Comparison of ENCODE assay signal across 13 cellular contexts in the genomic region with DNA sequence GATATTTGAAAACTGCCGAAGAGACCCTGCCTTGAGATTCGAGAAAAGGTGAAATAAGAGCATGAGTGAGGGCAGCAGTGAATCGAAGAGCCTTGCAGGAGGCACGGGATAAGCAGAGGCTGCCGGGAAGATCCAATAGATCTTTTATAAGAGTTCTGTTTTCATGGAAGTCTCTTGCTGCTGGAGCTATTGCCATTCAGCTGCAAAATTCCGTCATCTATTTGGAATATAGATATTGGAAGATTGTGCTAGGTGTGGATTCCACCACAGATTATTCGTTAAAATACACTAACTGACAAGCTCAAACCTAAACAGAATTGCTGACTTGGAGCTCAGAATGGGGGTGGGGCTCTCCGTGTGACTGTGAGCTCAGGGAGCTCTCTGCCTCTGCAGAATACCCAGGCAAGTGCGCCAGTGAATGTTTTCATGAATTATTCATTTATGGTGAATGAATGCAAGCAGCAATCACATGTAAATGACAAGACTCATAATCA.
A peak's percentile ranks its signal among the peaks of the same experiment; 100 is the strongest.
DNase-seq lines count a peak whose midpoint lies in the region; ATAC-seq and TF ChIP-seq lines count a peak whose summit lies in the region.
"Had no signal": no experiment of that assay in that cellular context is flagged by ENCODE, and none has a peak within 500 bp of the region (broad histone marks: within the 10 kb centered on the region; RNA-seq: fewer than 3 reads in every experiment).

No MANE protein-coding gene starts in this region.

- H4K8ac ChIP-seq in neuronal stem cell (ENCODE audit: low read depth, low read length), result no peak overlapping the region

- H3K4me1 ChIP-seq in left ventricle myocardium inferior, result peaks cover 21% of the 10 kb centered on the region
- no peaks in the 10 kb centered on the region for H3K4me1 ChIP-seq in foreskin keratinocyte
- H3K4me1 ChIP-seq in neuronal stem cell (ENCODE audit: control insufficient read depth in 2 of 2, insufficient read depth in 1 of 2, low read depth in 1 of 2, low read length in 2 of 2), result peaks cover 3 to 30% of the 10 kb centered on the region in 2 donors
- peaks cover 9% of the 10 kb centered on the region for H3K4me1 ChIP-seq in BE2C
- H3K4me1 ChIP-seq: A549 had no signal

- no peaks in the 10 kb centered on the region for H3K79me1 ChIP-seq in neuronal stem cell (ENCODE audit: low read depth, low read length)

- H3K4me2 ChIP-seq in neuronal stem cell (ENCODE audit: insufficient read depth, low read length, poor library complexity, severe bottlenecking), result no peak overlapping the region
- H3K4me2 ChIP-seq: A549 had no signal

- no peak overlapping the region for H3K4ac ChIP-seq in neuronal stem cell (ENCODE audit: low read length)

- no peak overlapping the region for H2BK12ac ChIP-seq in neuronal stem cell (ENCODE audit: low read length)

- H3K4me3 ChIP-seq in left ventricle myocardium inferior (peak overlapping the region; percentile 2), neuronal stem cell (ENCODE audit: low read length in 2 of 2) (peak overlapping the region in 1 of 2 donors; percentile 45), BE2C (ENCODE audit: low read depth, low read length) (no peak overlapping the region; the same call in 1 of the 2 replicates)
- H3K4me3 ChIP-seq: A549 had no signal

- TF ChIP-seq CTCF in left ventricle myocardium inferior (IDR thresholded peaks at IDR 0.05; ENCODE audit: borderline replicate concordance) (no peak), foreskin keratinocyte (conservative IDR thresholded peaks at IDR 0.05) (no peak), BE2C (IDR thresholded peaks at IDR 0.05; ENCODE audit: low read depth, low read length) (no peak)

- DNase-seq in left ventricle myocardium inferior (no peak), Right ventricle myocardium superior (no peak), foreskin keratinocyte (no peak), neuronal stem cell (ENCODE audit: low spot score) (no peak), BE2C (no peak), left lobe of liver (ENCODE audit: low spot score) (no peak), T-helper 1 cell (no peak)
- DNase-seq: activated T-cell treated with anti-CD3 and anti-CD28 coated beads, Interleukin-2, amount 50 U/mL, for 24 hours; dermis blood vessel endothelial cell; NCI-H2171 treated with DMSO at 0.1 percent for 48 hours; T-helper 2 cell had no signal

- no CpG with 5 or more reads among the region's 9 CpGs for WGBS in neuronal stem cell (ENCODE audit: extremely low coverage in 2 of 2, insufficient read length in 2 of 2, insufficient replicate concordance in 1 of 2), 2 donors

- no peaks in the 10 kb centered on the region for H3K27me3 ChIP-seq in left ventricle myocardium inferior (ENCODE audit: low read depth)
- no peaks in the 10 kb centered on the region for H3K27me3 ChIP-seq in foreskin keratinocyte
- H3K27me3 ChIP-seq in neuronal stem cell (ENCODE audit: control insufficient read depth in 3 of 3, insufficient read depth in 3 of 3, low read depth in 1 of 3, low read length in 3 of 3), result no peaks in the 10 kb centered on the region
- H3K27me3 ChIP-seq in BE2C, result no peaks in the 10 kb centered on the region

- H3K9me3 ChIP-seq in left ventricle myocardium inferior (replicated peaks) (no peaks in the 10 kb centered on the region), neuronal stem cell (replicated peaks in 1 of 2; ENCODE audit: control insufficient read depth in 2 of 2, insufficient read depth in 1 of 2, low read depth in 1 of 2, low read length in 2 of 2) (peaks cover under 1 to 3% of the 10 kb centered on the region in 2 donors), BE2C (no peaks in the 10 kb centered on the region; the same call in 1 of the 2 replicates)
- H3K9me3 ChIP-seq: A549 had no signal

- no peak overlapping the region for H3K18ac ChIP-seq in neuronal stem cell (ENCODE audit: low read length)

- no peak overlapping the region for H2BK15ac ChIP-seq in neuronal stem cell (ENCODE audit: low read length)

- H2BK5ac ChIP-seq in neuronal stem cell (ENCODE audit: low read length), result no peak overlapping the region

- no peak overlapping the region for H3K23ac ChIP-seq in neuronal stem cell (ENCODE audit: low read depth, low read length, poor library complexity)

- H3K14ac ChIP-seq in neuronal stem cell (ENCODE audit: low read length), result no peak overlapping the region

- no peaks in the 10 kb centered on the region for H3K36me3 ChIP-seq in left ventricle myocardium inferior
- peaks cover 0 to 6% of the 10 kb centered on the region in 2 donors for H3K36me3 ChIP-seq in neuronal stem cell (replicated peaks in 1 of 2; ENCODE audit: control insufficient read depth in 2 of 2, insufficient read depth in 2 of 2, low read length in 2 of 2)
- H3K36me3 ChIP-seq in BE2C, result no peaks in the 10 kb centered on the region

- intact Hi-C loops in left ventricle myocardium inferior (cut with micrococcal nuclease) (no loop called here), Right ventricle myocardium superior (cut with DNase I) (no loop called here)

- H2AFZ ChIP-seq in neuronal stem cell (ENCODE audit: low read length), result peak overlapping the region; percentile 77

- ATAC-seq in Right ventricle myocardium superior (ENCODE audit: poor library complexity) (no peak), foreskin keratinocyte (peak; percentile 41), left lobe of liver (no peak), HG03135 (IDR thresholded peaks at IDR 0.05; ENCODE audit: unreplicated experiment) (no peak)

- no peak overlapping the region for H3K27ac ChIP-seq in left ventricle myocardium inferior (replicated peaks)
- no peak overlapping the region for H3K27ac ChIP-seq in foreskin keratinocyte
- peak overlapping the region; percentile 0 for H3K27ac ChIP-seq in neuronal stem cell (replicated peaks; ENCODE audit: low read length)
- H3K27ac ChIP-seq: A549 had no signal

- H3K9ac ChIP-seq in neuronal stem cell (ENCODE audit: low read depth, low read length, poor library complexity), result no peak overlapping the region

- H2AK5ac ChIP-seq in neuronal stem cell (ENCODE audit: low read depth, low read length), result no peak overlapping the region

- no peak overlapping the region for H2BK120ac ChIP-seq in neuronal stem cell (ENCODE audit: low read depth, low read length)

- no peak overlapping the region for H4K91ac ChIP-seq in neuronal stem cell (ENCODE audit: low read depth, low read length, poor library complexity)
